Comparison of ENCODE assay signal across 30 cellular contexts in the genomic region with DNA sequence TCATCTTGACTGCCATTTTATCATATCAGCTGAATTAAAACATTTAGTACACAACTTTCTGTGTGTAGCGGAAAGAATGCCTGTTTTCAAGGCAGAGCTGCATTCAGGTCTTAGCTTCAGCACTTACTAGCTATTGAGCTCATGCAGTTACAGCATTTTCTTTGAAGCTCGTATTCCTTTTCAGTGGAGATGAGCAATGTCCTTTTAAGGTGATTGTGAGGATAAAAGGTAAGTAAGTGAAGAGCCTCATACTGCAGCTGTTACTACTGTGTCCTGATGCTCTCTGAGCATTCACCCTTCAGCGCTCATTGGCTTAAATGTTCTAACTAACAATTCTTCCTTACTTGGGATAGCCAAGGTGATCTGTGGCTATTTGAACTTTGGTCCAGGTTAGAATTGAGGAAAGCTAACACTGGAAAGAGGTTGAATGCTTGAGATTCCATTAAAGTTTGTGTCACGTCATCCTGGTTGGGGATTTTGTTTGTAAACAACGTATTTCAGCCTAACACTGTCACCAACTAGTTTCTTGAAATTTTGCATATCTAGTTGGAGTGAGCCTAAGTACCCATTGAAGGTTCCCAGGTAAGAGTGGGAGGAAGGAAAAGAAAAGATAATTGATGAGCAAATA.
"Had no signal": no experiment of that assay in that cellular context is flagged by ENCODE, and none has a peak within 500 bp of the region (broad histone marks: within the 10 kb centered on the region; RNA-seq: fewer than 3 reads in every experiment).

No MANE protein-coding gene starts in this region.

- H3K27me3 Mint-ChIP-seq: activated CD8-positive, alpha-beta T cell treated with anti-CD3 and anti-CD28 coated beads for 36 hours; naive thymus-derived CD4-positive, alpha-beta T cell; stimulated activated memory B cell treated with anti-CD40 and anti-IgM and Interleukin-4, amounts not matched to agents 10 μg/mL and 1 μg/mL and 100 μg/mL, for 72 hours; stimulated activated naive CD8-positive, alpha-beta T cell treated with anti-CD3 and anti-CD28 coated beads, Interleukin-15, amount 100 ng/mL, for 72 hours had no signal

- DNase-seq: activated CD4-positive, alpha-beta T cell treated with anti-CD3 and anti-CD28 coated beads, Interleukin-2, amount 50 U/mL, for 1 hour; activated CD4-positive, CD25-positive, alpha-beta regulatory T cell treated with anti-CD3 and anti-CD28 coated beads, Interleukin-2, amount 50 U/mL, for 72 hours; activated CD8-positive, alpha-beta T cell treated with anti-CD3 and anti-CD28 coated beads for 36 hours; activated naive CD4-positive, alpha-beta T cell; activated T-cell treated with anti-CD3 and anti-CD28 coated beads, Interleukin-2, amount 50 U/mL, for 72 hours; central memory CD4-positive, alpha-beta T cell; esophagus squamous epithelium; foreskin melanocyte; heart right ventricle; left cardiac atrium; midbrain; naive thymus-derived CD4-positive, alpha-beta T cell; occipital lobe; psoas muscle; sigmoid colon; small intestine; stimulated activated CD4-positive, alpha-beta T cell treated with anti-CD3 and anti-CD28 coated beads, Interleukin-1b, Interleukin-23, amount 100 ng/mL, for 48 hours; stimulated activated CD4-positive, alpha-beta T cell treated with anti-CD3 and anti-CD28 coated beads, Interleukin-4, amount 100 ng/mL, for 4 hours; stimulated activated CD8-positive, alpha-beta memory T cell treated with anti-CD3 and anti-CD28 coated beads, Interleukin-4, amount 100 ng/mL, for 48 hours; stimulated activated naive CD8-positive, alpha-beta T cell treated with anti-CD3 and anti-CD28 coated beads, Interleukin-15, amount 100 ng/mL, for 72 hours; substantia nigra; thyroid gland; upper lobe of left lung; WERI-Rb-1 had no signal

- H3K27ac Mint-ChIP-seq: activated CD8-positive, alpha-beta T cell treated with anti-CD3 and anti-CD28 coated beads for 36 hours; activated T-cell treated with anti-CD3 and anti-CD28 coated beads, Interleukin-2, amount 50 U/mL, for 72 hours; stimulated activated memory B cell treated with anti-CD40 and anti-IgM and Interleukin-4, amounts not matched to agents 10 μg/mL and 1 μg/mL and 100 μg/mL, for 72 hours had no signal

- H3K36me3 ChIP-seq: breast epithelium, thyroid gland, WERI-Rb-1 had no signal

- H3K27ac ChIP-seq: parathyroid adenoma, psoas muscle, thyroid gland, upper lobe of left lung, vagina, WERI-Rb-1 had no signal

- ATAC-seq: activated CD8-positive, alpha-beta T cell treated with anti-CD3 and anti-CD28 coated beads for 36 hours; activated naive CD4-positive, alpha-beta T cell treated with anti-CD3 and anti-CD28 coated beads, Interleukin-2, amount 50 U/mL, for 72 hours; activated T-cell treated with anti-CD3 and anti-CD28 coated beads, Interleukin-2, amount 50 U/mL, for 72 hours; naive thymus-derived CD4-positive, alpha-beta T cell; psoas muscle; stimulated activated memory B cell treated with anti-CD40 and anti-IgM and Interleukin-4, amounts not matched to agents 10 μg/mL and 1 μg/mL and 100 μg/mL, for 72 hours; stimulated activated naive CD8-positive, alpha-beta T cell treated with anti-CD3 and anti-CD28 coated beads, Interleukin-15, amount 100 ng/mL, for 72 hours had no signal

- H3K27me3 ChIP-seq: breast epithelium, esophagus squamous epithelium, heart right ventricle, sigmoid colon, thyroid gland, upper lobe of left lung, vagina had no signal

- H3K4me3 ChIP-seq: breast epithelium, esophagus squamous epithelium, heart right ventricle, psoas muscle, sigmoid colon, thyroid gland, upper lobe of left lung, vagina had no signal

- H3K36me3 Mint-ChIP-seq: activated naive CD4-positive, alpha-beta T cell treated with anti-CD3 and anti-CD28 coated beads, Interleukin-2, amount 50 U/mL, for 72 hours had no signal

- H3K9ac ChIP-seq: parathyroid adenoma had no signal

- H3K4me3 Mint-ChIP-seq: activated CD8-positive, alpha-beta T cell treated with anti-CD3 and anti-CD28 coated beads for 36 hours; activated T-cell treated with anti-CD3 and anti-CD28 coated beads, Interleukin-2, amount 50 U/mL, for 72 hours; naive thymus-derived CD4-positive, alpha-beta T cell; neural crest cell; stimulated activated memory B cell treated with anti-CD40 and anti-IgM and Interleukin-4, amounts not matched to agents 10 μg/mL and 1 μg/mL and 100 μg/mL, for 72 hours; stimulated activated naive CD8-positive, alpha-beta T cell treated with anti-CD3 and anti-CD28 coated beads, Interleukin-15, amount 100 ng/mL, for 72 hours had no signal

- H3K9me3 ChIP-seq: breast epithelium, esophagus squamous epithelium, heart right ventricle, psoas muscle, sigmoid colon, thyroid gland, upper lobe of left lung, vagina had no signal

- H3K9me3 Mint-ChIP-seq: activated CD8-positive, alpha-beta T cell treated with anti-CD3 and anti-CD28 coated beads for 36 hours; activated naive CD4-positive, alpha-beta T cell treated with anti-CD3 and anti-CD28 coated beads, Interleukin-2, amount 50 U/mL, for 72 hours; activated T-cell treated with anti-CD3 and anti-CD28 coated beads, Interleukin-2, amount 50 U/mL, for 72 hours; naive thymus-derived CD4-positive, alpha-beta T cell; neural crest cell; stimulated activated memory B cell treated with anti-CD40 and anti-IgM and Interleukin-4, amounts not matched to agents 10 μg/mL and 1 μg/mL and 100 μg/mL, for 72 hours; stimulated activated naive CD8-positive, alpha-beta T cell treated with anti-CD3 and anti-CD28 coated beads, Interleukin-15, amount 100 ng/mL, for 72 hours had no signal
